Comparison of ENCODE assay signal across 3 cellular contexts in the genomic region with DNA sequence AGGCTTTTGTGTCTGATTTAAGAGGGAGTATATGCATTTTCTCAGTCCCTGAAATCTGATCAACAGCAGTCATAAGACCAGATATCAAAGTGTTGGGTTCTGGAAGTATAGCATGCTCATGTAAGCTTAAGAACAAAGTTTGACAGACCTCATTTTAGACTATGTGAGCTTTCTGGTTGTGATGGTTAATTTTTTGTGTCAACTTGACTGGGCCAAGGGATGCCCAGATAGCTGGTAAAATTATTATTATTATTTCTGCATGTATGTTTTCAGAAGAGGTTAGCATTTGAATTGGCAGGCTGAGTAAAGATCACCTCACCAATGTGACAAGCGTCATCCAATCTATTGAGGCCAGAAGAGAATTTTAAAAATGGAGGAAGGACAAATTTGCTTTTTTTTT.
TF ChIP-seq lines count a peak whose summit lies in the region.

No MANE protein-coding gene starts in this region.

TF ChIP-seq in HEK293, 187 proteins besides CTCF, POLR2A, EP300 and RAD21:
- TF ChIP-seq ZNF416 (tag by site-specific recombination; IDR thresholded peaks at IDR 0.05) = peak; percentile 87
- TF ChIP-seq ZNF777 (tag by site-specific recombination; IDR thresholded peaks at IDR 0.05; ENCODE audit: borderline replicate concordance) = no peak

TF ChIP-seq in IMR-90, 13 proteins besides CTCF, POLR2A, EP300 and RAD21:
- TF ChIP-seq NFE2L2 (IDR thresholded peaks at IDR 0.05; ENCODE audit: low read depth, low read length) (no peak), MAFK (IDR thresholded peaks at IDR 0.05; ENCODE audit: low read depth, low read length) (no peak), CHD1 (IDR thresholded peaks at IDR 0.05; ENCODE audit: low read depth, low read length) (no peak), BHLHE40 (IDR thresholded peaks at IDR 0.05; ENCODE audit: low read depth, low read length) (no peak), MAZ (IDR thresholded peaks at IDR 0.05; ENCODE audit: borderline replicate concordance, low read depth, low read length) (no peak), RFX5 (IDR thresholded peaks at IDR 0.05; ENCODE audit: low read depth, low read length) (no peak), MXI1 (IDR thresholded peaks at IDR 0.05; ENCODE audit: borderline replicate concordance, low read depth, low read length) (no peak), CEBPB (IDR thresholded peaks at IDR 0.05; ENCODE audit: low read depth, low read length) (no peak), SMC3 (IDR thresholded peaks at IDR 0.05; ENCODE audit: low read depth, low read length) (no peak), FOS (IDR thresholded peaks at IDR 0.05; ENCODE audit: low read depth, low read length) (no peak), RCOR1 (IDR thresholded peaks at IDR 0.05; ENCODE audit: insufficient replicate concordance, low read length) (no peak)
- TF ChIP-seq, protein P1, sequence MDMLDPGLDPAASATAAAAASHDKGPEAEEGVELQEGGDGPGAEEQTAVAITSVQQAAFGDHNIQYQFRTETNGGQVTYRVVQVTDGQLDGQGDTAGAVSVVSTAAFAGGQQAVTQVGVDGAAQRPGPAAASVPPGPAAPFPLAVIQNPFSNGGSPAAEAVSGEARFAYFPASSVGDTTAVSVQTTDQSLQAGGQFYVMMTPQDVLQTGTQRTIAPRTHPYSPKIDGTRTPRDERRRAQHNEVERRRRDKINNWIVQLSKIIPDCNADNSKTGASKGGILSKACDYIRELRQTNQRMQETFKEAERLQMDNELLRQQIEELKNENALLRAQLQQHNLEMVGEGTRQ (IDR thresholded peaks at IDR 0.05; ENCODE audit: low read depth, low read length) = no peak
- TF ChIP-seq, protein P2, sequence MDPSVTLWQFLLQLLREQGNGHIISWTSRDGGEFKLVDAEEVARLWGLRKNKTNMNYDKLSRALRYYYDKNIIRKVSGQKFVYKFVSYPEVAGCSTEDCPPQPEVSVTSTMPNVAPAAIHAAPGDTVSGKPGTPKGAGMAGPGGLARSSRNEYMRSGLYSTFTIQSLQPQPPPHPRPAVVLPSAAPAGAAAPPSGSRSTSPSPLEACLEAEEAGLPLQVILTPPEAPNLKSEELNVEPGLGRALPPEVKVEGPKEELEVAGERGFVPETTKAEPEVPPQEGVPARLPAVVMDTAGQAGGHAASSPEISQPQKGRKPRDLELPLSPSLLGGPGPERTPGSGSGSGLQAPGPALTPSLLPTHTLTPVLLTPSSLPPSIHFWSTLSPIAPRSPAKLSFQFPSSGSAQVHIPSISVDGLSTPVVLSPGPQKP (IDR thresholded peaks at IDR 0.05; ENCODE audit: borderline replicate concordance, low read depth, low read length) = no peak

TF ChIP-seq in WTC11, 78 proteins besides CTCF, POLR2A, EP300 and RAD21:
- TF ChIP-seq ZNF416 (CRISPR knock-in tag; IDR thresholded peaks at IDR 0.05) = 0 out of 2 replicates have a peak, but pooled peaks have one; percentile 72
- no peak for TF ChIP-seq FOXK1 (CRISPR knock-in tag; IDR thresholded peaks at IDR 0.05)
